18 cellular contexts compared by ENCODE assay signal in the genomic region with DNA sequence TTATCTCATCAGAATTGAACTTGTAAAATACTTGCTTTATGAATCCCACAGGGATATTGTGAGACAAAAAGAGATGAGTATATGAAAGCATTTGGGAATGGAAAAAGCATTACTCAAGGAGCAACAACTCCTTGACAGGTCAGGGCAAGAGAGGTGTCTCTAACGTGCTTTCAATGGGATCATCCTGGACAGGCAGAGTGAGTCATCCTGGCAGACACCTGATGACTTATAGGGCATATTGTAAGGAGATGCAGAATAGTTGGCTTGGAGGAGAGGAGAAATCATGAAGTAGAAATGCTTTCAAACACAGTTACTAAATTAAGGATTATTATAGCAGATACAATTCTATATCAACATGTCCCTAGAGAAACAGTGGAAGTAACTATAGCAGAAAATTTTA.
DNase-seq lines count a peak whose midpoint lies in the region; ATAC-seq and TF ChIP-seq lines count a peak whose summit lies in the region.
"Had no signal": no experiment of that assay in that cellular context is flagged by ENCODE, and none has a peak within 500 bp of the region (broad histone marks: within the 10 kb centered on the region; RNA-seq: fewer than 3 reads in every experiment).

No MANE protein-coding gene starts in this region.

- H3K27me3 Mint-ChIP-seq in HFFc6 (ENCODE audit: insufficient read depth): no peaks in the 10 kb centered on the region; the same call in 1 of the 2 replicates

- no peaks in the 10 kb centered on the region for H4K20me1 ChIP-seq in SK-N-SH (ENCODE audit: insufficient read depth)

- H3K9ac ChIP-seq in SK-N-SH: peak overlapping the region; percentile 55; the same call in 1 of the 2 replicates

- 3% methylated on average over 1 of the region's 1 CpG for WGBS in SK-N-SH (ENCODE audit: low lambda C conversion rate)

- peaks cover 6% of the 10 kb centered on the region; the same call in 1 of the 2 replicates for H3K9me3 Mint-ChIP-seq in HFFc6
- H3K9me3 Mint-ChIP-seq: activated naive CD8-positive, alpha-beta T cell treated with anti-CD3 and anti-CD28 coated beads for 36 hours had no signal

- H3K4me1 ChIP-seq in SK-N-SH (ENCODE audit: control insufficient read depth in 1 of 2, insufficient read depth in 2 of 2, low read depth in 1 of 2, low read length in 1 of 2): peaks cover 0 to 23% of the 10 kb centered on the region in 2 experiments; a peak in 2 of 4 replicates
- H3K4me1 ChIP-seq in gastrocnemius medialis: no peaks in the 10 kb centered on the region
- H3K4me1 ChIP-seq: SJSA1 had no signal

- peak; percentile 14 to 81; a peak in 3 of 4 replicates for TF ChIP-seq EP300 in SK-N-SH (IDR thresholded peaks at IDR 0.05; ENCODE audit: borderline replicate concordance in 1 of 2, low read depth in 1 of 2, low read length in 1 of 2)

- no peak overlapping the region for H3K4me3 ChIP-seq in SK-N-SH (ENCODE audit: low read depth in 2 of 2, low read length in 1 of 2)
- no peak overlapping the region for H3K4me3 ChIP-seq in gastrocnemius medialis
- H3K4me3 ChIP-seq: heart left ventricle, SJSA1, suprapubic skin had no signal

- DNase-seq in A172 (ENCODE audit: low spot score) (peak; percentile 36), HFFc6 (peak; percentile 21), SK-N-SH (no peak), iris pigment epithelial cell (ENCODE audit: low read depth) (peak; percentile 55), G401 (ENCODE audit: low spot score) (no peak), SKM-1 treated with dmso at 0.1 percent for 144 hours (lab: John Stamatoyannopoulos, UW; ENCODE audit: unreplicated experiment) (no peak), gastrocnemius medialis (no peak), HEK293T (ENCODE audit: extremely low spot score) (no peak)
- DNase-seq: activated naive CD8-positive, alpha-beta T cell treated with anti-CD3 and anti-CD28 coated beads for 36 hours; DMS 273 treated with DMSO at 0.1 percent for 48 hours; heart left ventricle; naive B cell; NCI-H2029 treated with DMSO at 0.1 percent for 48 hours; NCI-H510A treated with DMSO at 0.1 percent for 48 hours; stimulated activated CD8-positive, alpha-beta memory T cell treated with anti-CD3 and anti-CD28 coated beads, Interleukin-4, amount 100 ng/mL, for 48 hours had no signal

- H3K27me3 ChIP-seq in SK-N-SH (ENCODE audit: insufficient read depth) (no peaks in the 10 kb centered on the region), gastrocnemius medialis (no peaks in the 10 kb centered on the region)
- H3K27me3 ChIP-seq: heart left ventricle, SJSA1, suprapubic skin had no signal

- H2AFZ ChIP-seq in SK-N-SH (ENCODE audit: low read depth): no peak overlapping the region

- no peaks in the 10 kb centered on the region for H3K79me2 ChIP-seq in SK-N-SH (ENCODE audit: insufficient read depth)

- H3K9me3 ChIP-seq in SK-N-SH (no peaks in the 10 kb centered on the region), gastrocnemius medialis (no peaks in the 10 kb centered on the region)
- H3K9me3 ChIP-seq: SJSA1, suprapubic skin had no signal

- peaks cover 51% of the 10 kb centered on the region for H3F3A ChIP-seq in SK-N-SH (replicated peaks; ENCODE audit: insufficient read depth)

- H3K36me3 ChIP-seq in SK-N-SH (replicated peaks in 1 of 2; ENCODE audit: control insufficient read depth in 1 of 2, insufficient read depth in 2 of 2, low read length in 1 of 2) (peaks cover 3 to 6% of the 10 kb centered on the region in 2 experiments), gastrocnemius medialis (no peaks in the 10 kb centered on the region)
- H3K36me3 ChIP-seq: SJSA1, suprapubic skin had no signal

- TF ChIP-seq POLR2A in gastrocnemius medialis (IDR thresholded peaks at IDR 0.05): no peak

- no peaks in the 10 kb centered on the region for H3K9me2 ChIP-seq in SK-N-SH

- peaks cover 11% of the 10 kb centered on the region for H3K36me3 Mint-ChIP-seq in HFFc6 (ENCODE audit: low read depth)
- H3K36me3 Mint-ChIP-seq: activated naive CD8-positive, alpha-beta T cell treated with anti-CD3 and anti-CD28 coated beads for 36 hours; IgD-negative memory B cell; naive B cell had no signal

- CTCF ChIA-PET in SK-N-SH (lab: Yijun Ruan, JAX): no interaction called here
- CTCF ChIA-PET in HEK293T (lab: Yijun Ruan, JAX): no interaction called here

- no peak overlapping the region for H3K4me2 ChIP-seq in SK-N-SH

- H3K4me3 Mint-ChIP-seq in HFFc6: peak overlapping the region; percentile 29
- H3K4me3 Mint-ChIP-seq: activated naive CD8-positive, alpha-beta T cell treated with anti-CD3 and anti-CD28 coated beads for 36 hours; IgD-negative memory B cell; naive B cell had no signal

- POLR2A ChIA-PET in SK-N-SH (lab: Yijun Ruan, JAX): no interaction called here
- POLR2A ChIA-PET in HEK293T (lab: Yijun Ruan, JAX): no interaction called here

- no peak for TF ChIP-seq RAD21 in SK-N-SH (IDR thresholded peaks at IDR 0.05; ENCODE audit: low read length)

- in situ Hi-C loops in G401 (cut with HindIII; ENCODE audit: low sequenced_read_pairs): no loop called here
- in situ Hi-C loops in gastrocnemius medialis (cut with MboI; ENCODE audit: low sequenced_read_pairs in 4 of 4): no loop called here

- H3K27ac Mint-ChIP-seq in HFFc6: peak overlapping the region; percentile 39; the same call in 1 of the 2 replicates
- H3K27ac Mint-ChIP-seq: activated naive CD8-positive, alpha-beta T cell treated with anti-CD3 and anti-CD28 coated beads for 36 hours; IgD-negative memory B cell; naive B cell had no signal

- intact Hi-C loops in gastrocnemius medialis (cut with DNase I; ENCODE audit: low total_unique reads): no loop called here

- no peak for ATAC-seq in gastrocnemius medialis

- H3K4me1 Mint-ChIP-seq in HFFc6 (ENCODE audit: low read depth): peaks cover 55% of the 10 kb centered on the region
- H3K4me1 Mint-ChIP-seq: activated naive CD8-positive, alpha-beta T cell treated with anti-CD3 and anti-CD28 coated beads for 36 hours; IgD-negative memory B cell; naive B cell had no signal

- H3K27ac ChIP-seq in SK-N-SH (ENCODE audit: low read depth in 2 of 2, low read length in 1 of 2) (peak overlapping the region in 1 of 2 experiments; percentile 83; a peak in 2 of 4 replicates), gastrocnemius medialis (no peak overlapping the region)
- H3K27ac ChIP-seq: heart left ventricle, SJSA1 had no signal

- TF ChIP-seq CTCF in HFFc6 (IDR thresholded peaks at IDR 0.05) (no peak), SK-N-SH (IDR thresholded peaks at IDR 0.05) (no peak), gastrocnemius medialis (IDR thresholded peaks at IDR 0.05 in 4 of 5, conservative IDR thresholded peaks at IDR 0.05 in 1 of 5) (no peak)

TF ChIP-seq in SK-N-SH, 30 proteins besides CTCF, POLR2A, EP300 and RAD21 (continues in another document):
- TF ChIP-seq RXRA (IDR thresholded peaks at IDR 0.05; ENCODE audit: borderline replicate concordance, low read depth) (peak; percentile 40; the same call in 1 of the 2 replicates), NRF1 (IDR thresholded peaks at IDR 0.05; ENCODE audit: low read depth, low read length) (no peak)
- TF ChIP-seq, protein P1, sequence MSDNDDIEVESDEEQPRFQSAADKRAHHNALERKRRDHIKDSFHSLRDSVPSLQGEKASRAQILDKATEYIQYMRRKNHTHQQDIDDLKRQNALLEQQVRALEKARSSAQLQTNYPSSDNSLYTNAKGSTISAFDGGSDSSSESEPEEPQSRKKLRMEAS (IDR thresholded peaks at IDR 0.05; ENCODE audit: low read depth): peak; percentile 53
- TF ChIP-seq, protein P2, sequence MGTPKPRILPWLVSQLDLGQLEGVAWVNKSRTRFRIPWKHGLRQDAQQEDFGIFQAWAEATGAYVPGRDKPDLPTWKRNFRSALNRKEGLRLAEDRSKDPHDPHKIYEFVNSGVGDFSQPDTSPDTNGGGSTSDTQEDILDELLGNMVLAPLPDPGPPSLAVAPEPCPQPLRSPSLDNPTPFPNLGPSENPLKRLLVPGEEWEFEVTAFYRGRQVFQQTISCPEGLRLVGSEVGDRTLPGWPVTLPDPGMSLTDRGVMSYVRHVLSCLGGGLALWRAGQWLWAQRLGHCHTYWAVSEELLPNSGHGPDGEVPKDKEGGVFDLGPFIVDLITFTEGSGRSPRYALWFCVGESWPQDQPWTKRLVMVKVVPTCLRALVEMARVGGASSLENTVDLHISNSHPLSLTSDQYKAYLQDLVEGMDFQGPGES (IDR thresholded peaks at IDR 0.05; ENCODE audit: low read depth, low read length): no peak

TF ChIP-seq in HEK293T, 16 proteins besides CTCF, POLR2A, EP300 and RAD21:
- no peak for TF ChIP-seq FOXM1 (IDR thresholded peaks at IDR 0.05; ENCODE audit: borderline replicate concordance)
- TF ChIP-seq HDGF (IDR thresholded peaks at IDR 0.05; ENCODE audit: borderline replicate concordance): no peak
- no peak for TF ChIP-seq FOXA1 (IDR thresholded peaks at IDR 0.05)
- TF ChIP-seq FOXK2 (IDR thresholded peaks at IDR 0.05): no peak
- TF ChIP-seq ZNF384 (IDR thresholded peaks at IDR 0.05): no peak
- no peak for TF ChIP-seq ARNT (IDR thresholded peaks at IDR 0.05)
- no peak for TF ChIP-seq CTBP1 (IDR thresholded peaks at IDR 0.05; ENCODE audit: borderline replicate concordance)
- no peak for TF ChIP-seq SP1 (IDR thresholded peaks at IDR 0.05)
- TF ChIP-seq ELF4 (IDR thresholded peaks at IDR 0.05): no peak
- TF ChIP-seq, protein P3, sequence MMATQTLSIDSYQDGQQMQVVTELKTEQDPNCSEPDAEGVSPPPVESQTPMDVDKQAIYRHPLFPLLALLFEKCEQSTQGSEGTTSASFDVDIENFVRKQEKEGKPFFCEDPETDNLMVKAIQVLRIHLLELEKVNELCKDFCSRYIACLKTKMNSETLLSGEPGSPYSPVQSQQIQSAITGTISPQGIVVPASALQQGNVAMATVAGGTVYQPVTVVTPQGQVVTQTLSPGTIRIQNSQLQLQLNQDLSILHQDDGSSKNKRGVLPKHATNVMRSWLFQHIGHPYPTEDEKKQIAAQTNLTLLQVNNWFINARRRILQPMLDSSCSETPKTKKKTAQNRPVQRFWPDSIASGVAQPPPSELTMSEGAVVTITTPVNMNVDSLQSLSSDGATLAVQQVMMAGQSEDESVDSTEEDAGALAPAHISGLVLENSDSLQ (IDR thresholded peaks at IDR 0.05): no peak
- no peak for TF ChIP-seq L3MBTL2 (conservative IDR thresholded peaks at IDR 0.05)
- no peak for TF ChIP-seq LEF1 (IDR thresholded peaks at IDR 0.05; ENCODE audit: borderline replicate concordance)
- no peak for TF ChIP-seq BHLHE40 (IDR thresholded peaks at IDR 0.05; ENCODE audit: borderline replicate concordance)
TF ChIP-seq in HEK293T: peak in this region for 0.

Comparison
In these comparisons a context has a peak if more than half of its experiments do, and no peak if none do; other contexts are left out.
1. DNase-seq: peak in A172 (single experiment), HFFc6 (single experiment) and iris pigment epithelial cell (single experiment); none in SK-N-SH (single experiment), G401 (single experiment), SKM-1 treated with dmso at 0.1 percent for 144 hours (single experiment), gastrocnemius medialis (0 of 2) and HEK293T (single experiment).